8 cellular contexts compared by ENCODE assay signal in the genomic region with DNA sequence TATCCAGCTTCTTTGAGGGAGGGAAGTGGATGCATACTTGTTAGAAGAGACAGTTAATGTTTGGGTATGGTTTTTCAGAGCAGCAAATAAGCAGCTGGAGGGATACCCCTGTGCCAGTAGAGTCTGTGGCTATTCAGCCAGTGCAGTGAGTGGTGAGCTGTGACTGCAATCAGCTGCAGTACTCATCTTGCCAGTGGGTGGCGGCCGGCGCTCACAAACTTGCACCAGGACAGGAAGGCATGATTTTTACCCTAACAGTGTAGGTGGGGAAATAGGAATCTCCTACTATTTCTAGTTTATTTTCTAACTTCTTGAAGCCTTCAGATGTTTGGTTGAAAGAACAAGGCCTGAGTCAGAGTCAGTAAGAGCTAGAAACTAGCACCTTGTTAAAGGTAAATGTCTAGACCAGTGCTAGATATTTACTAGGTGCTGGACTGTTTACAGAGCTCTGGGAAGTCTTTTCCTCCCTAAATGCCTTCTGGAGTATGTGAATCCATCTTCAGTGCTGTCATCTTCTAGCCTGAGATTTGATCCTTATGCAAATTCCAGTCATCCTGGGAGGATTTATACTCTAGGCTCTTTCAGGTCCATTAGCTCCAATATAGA. TPM values are rescaled to one million over a fixed set of nuclear protein-coding genes. Genes with fewer than 3 reads are reported as not detected.
DNase-seq lines count a peak whose midpoint lies in the region; ATAC-seq and TF ChIP-seq lines count a peak whose summit lies in the region.

No MANE protein-coding gene starts in this region.

- no peaks in the 10 kb centered on the region for H3K9me3 Mint-ChIP-seq in H9
- no peaks in the 10 kb centered on the region for H3K9me3 Mint-ChIP-seq in chondrocyte (ENCODE audit: low read depth)

- no peak overlapping the region for H2AFZ ChIP-seq in H9 (ENCODE audit: low read length)

- H3K4me3 Mint-ChIP-seq in H9 = no peak overlapping the region
- H3K4me3 Mint-ChIP-seq in chondrocyte (ENCODE audit: unreplicated experiment) = no peak overlapping the region

- DNase-seq in NCI-H2081 (lab: John Stamatoyannopoulos, UW) = peak; percentile 42 to 43
- DNase-seq in NCI-H2081 treated with DMSO at 0.1 percent for 48 hours (lab: John Stamatoyannopoulos, UW) = no peak
- peak; percentile 76 for DNase-seq in H9
- peak; percentile 48 for DNase-seq in M059J (ENCODE audit: low read depth)
- no peak for DNase-seq in chondrocyte (ENCODE audit: low spot score)
- DNase-seq in stimulated activated CD8-positive, alpha-beta memory T cell treated with anti-CD3 and anti-CD28 coated beads, Interleukin-12 subunit alpha, Interleukin-12 subunit beta, amount 100 ng/mL, for 1 hour (ENCODE audit: low read depth) = peak; percentile 26

- no CpG with 5 or more reads among the region's 3 CpGs for WGBS in H9 (ENCODE audit: extremely low coverage, insufficient read length, low lambda C conversion rate)
- WGBS in liver = under 1% methylated on average over 3 of the region's 3 CpGs

- H2BK20ac ChIP-seq in H9 (ENCODE audit: low read depth, low read length, poor library complexity, severe bottlenecking) = no peak overlapping the region

- H3K9ac ChIP-seq in H9 (ENCODE audit: extremely low read depth, insufficient read length, low read length) (no peak overlapping the region), liver (ENCODE audit: low read depth in 1 of 2, low read length in 2 of 2) (peak overlapping the region in 1 of 2 donors; percentile 18)

- H4K91ac ChIP-seq in H9 (ENCODE audit: insufficient read length, low read depth, low read length) = no peak overlapping the region

- H3K23me2 ChIP-seq in H9 (ENCODE audit: insufficient read length, low read depth, low read length, poor library complexity, severe bottlenecking) = no peaks in the 10 kb centered on the region

- H3K27ac Mint-ChIP-seq in H9 (no peak overlapping the region), chondrocyte (ENCODE audit: unreplicated experiment) (no peak overlapping the region)

- H3K27me3 Mint-ChIP-seq in H9 (ENCODE audit: low read depth) (no peaks in the 10 kb centered on the region; the same call in 1 of the 2 replicates), chondrocyte (ENCODE audit: low read depth) (peaks cover 27% of the 10 kb centered on the region)

- no peaks in the 10 kb centered on the region; a peak in 1 of 4 replicates for H3K4me1 Mint-ChIP-seq in H9
- H3K4me1 Mint-ChIP-seq in chondrocyte (ENCODE audit: low read depth) = peaks cover 6% of the 10 kb centered on the region

- H3K79me2 ChIP-seq in H9 (ENCODE audit: insufficient read depth, low read length) = no peaks in the 10 kb centered on the region

- no peak overlapping the region for H3K27ac ChIP-seq in H9 (ENCODE audit: insufficient read length, low read depth, low read length)
- no peak overlapping the region for H3K27ac ChIP-seq in liver (ENCODE audit: low read depth in 1 of 2, low read length in 2 of 2)

- no peak overlapping the region for H4K8ac ChIP-seq in H9 (replicated peaks; ENCODE audit: insufficient read length, low read depth, low read length)

- no peak overlapping the region for H3T11ph ChIP-seq in H9 (ENCODE audit: low read length)

- no peak overlapping the region for H3K23ac ChIP-seq in H9 (ENCODE audit: insufficient read length, low read depth, low read length)

- no peak overlapping the region for H3K18ac ChIP-seq in H9 (ENCODE audit: insufficient read length, low read depth, low read length)

- no peaks in the 10 kb centered on the region for H3K79me1 ChIP-seq in H9 (ENCODE audit: insufficient read depth, low read depth, low read length, poor library complexity, severe bottlenecking)

- TF ChIP-seq CTCF in H9 (conservative IDR thresholded peaks at IDR 0.05) = peak; percentile 87
- TF ChIP-seq CTCF in chondrocyte (IDR thresholded peaks at IDR 0.05) = peak; percentile 95
- peak; percentile 96 for TF ChIP-seq CTCF in liver (IDR thresholded peaks at IDR 0.05; ENCODE audit: low read depth, low read length, missing input control)

- H3K4ac ChIP-seq in H9 (ENCODE audit: low read depth, low read length) = no peak overlapping the region

- H2AK5ac ChIP-seq in H9 (ENCODE audit: insufficient read length, low read length) = no peak overlapping the region

- no peak overlapping the region for H3K56ac ChIP-seq in H9 (ENCODE audit: insufficient read length, low read depth, low read length)

- no peaks in the 10 kb centered on the region for H3K36me3 Mint-ChIP-seq in H9 (ENCODE audit: insufficient read depth in 1 of 3, low read depth in 3 of 3)
- H3K36me3 Mint-ChIP-seq in chondrocyte (ENCODE audit: low read depth) = no peaks in the 10 kb centered on the region

- H3K14ac ChIP-seq in H9 (ENCODE audit: insufficient read depth, low read length) = no peak overlapping the region

- no peaks in the 10 kb centered on the region for H3K4me1 ChIP-seq in H9 (ENCODE audit: insufficient read depth, low read length)
- no peaks in the 10 kb centered on the region for H3K4me1 ChIP-seq in liver (ENCODE audit: control insufficient read depth in 4 of 4, insufficient read depth in 4 of 4, low read length in 3 of 4)

- H2BK120ac ChIP-seq in H9 (ENCODE audit: low read depth, low read length, poor library complexity, severe bottlenecking) = no peak overlapping the region

- no peaks in the 10 kb centered on the region for H3K36me3 ChIP-seq in liver (ENCODE audit: control insufficient read depth in 4 of 4, insufficient read depth in 3 of 4, low read depth in 1 of 4, low read length in 3 of 4)

- no peaks in the 10 kb centered on the region for H4K20me1 ChIP-seq in H9 (ENCODE audit: control insufficient read depth, insufficient read depth, insufficient read length)

- peak; percentile 96 to 98 for TF ChIP-seq RAD21 in liver (IDR thresholded peaks at IDR 0.05)

- no peak overlapping the region for H3K4me3 ChIP-seq in liver (ENCODE audit: low read depth in 1 of 3, low read length in 3 of 3)

- H3K4me2 ChIP-seq in H9 (ENCODE audit: insufficient read depth, insufficient read length, low read length) = no peak overlapping the region

- H2BK12ac ChIP-seq in H9 (ENCODE audit: insufficient read length, low read depth, low read length) = no peak overlapping the region

- peak; percentile 69 to 84 for ATAC-seq in activated CD4-positive, CD25-positive, alpha-beta regulatory T cell treated with anti-CD3 and anti-CD28 coated beads, Interleukin-2, amount 50 U/mL, for 24 hours

- H4K5ac ChIP-seq in H9 (ENCODE audit: insufficient read length, low read depth, low read length) = no peak overlapping the region

- no peak overlapping the region for H2BK5ac ChIP-seq in H9 (ENCODE audit: insufficient read length, low read length)

- no peaks in the 10 kb centered on the region for H3K9me3 ChIP-seq in H9 (ENCODE audit: control insufficient read depth, low read depth, low read length)
- H3K9me3 ChIP-seq in liver (ENCODE audit: control insufficient read depth in 4 of 4, low read length in 3 of 4) = no peaks in the 10 kb centered on the region

- no peaks in the 10 kb centered on the region for H3K27me3 ChIP-seq in H9 (ENCODE audit: insufficient read depth, low read length)
- H3K27me3 ChIP-seq in liver (ENCODE audit: control insufficient read depth in 4 of 4, insufficient read depth in 4 of 4, low read length in 3 of 4) = peaks cover 0 to 4% (median 0%) of the 10 kb centered on the region in 4 donors

- H2BK15ac ChIP-seq in H9 (ENCODE audit: low read depth, low read length) = no peak overlapping the region

TF ChIP-seq in liver, 16 proteins besides CTCF, POLR2A, EP300 and RAD21 (continues in another document):
- TF ChIP-seq, protein P1, sequence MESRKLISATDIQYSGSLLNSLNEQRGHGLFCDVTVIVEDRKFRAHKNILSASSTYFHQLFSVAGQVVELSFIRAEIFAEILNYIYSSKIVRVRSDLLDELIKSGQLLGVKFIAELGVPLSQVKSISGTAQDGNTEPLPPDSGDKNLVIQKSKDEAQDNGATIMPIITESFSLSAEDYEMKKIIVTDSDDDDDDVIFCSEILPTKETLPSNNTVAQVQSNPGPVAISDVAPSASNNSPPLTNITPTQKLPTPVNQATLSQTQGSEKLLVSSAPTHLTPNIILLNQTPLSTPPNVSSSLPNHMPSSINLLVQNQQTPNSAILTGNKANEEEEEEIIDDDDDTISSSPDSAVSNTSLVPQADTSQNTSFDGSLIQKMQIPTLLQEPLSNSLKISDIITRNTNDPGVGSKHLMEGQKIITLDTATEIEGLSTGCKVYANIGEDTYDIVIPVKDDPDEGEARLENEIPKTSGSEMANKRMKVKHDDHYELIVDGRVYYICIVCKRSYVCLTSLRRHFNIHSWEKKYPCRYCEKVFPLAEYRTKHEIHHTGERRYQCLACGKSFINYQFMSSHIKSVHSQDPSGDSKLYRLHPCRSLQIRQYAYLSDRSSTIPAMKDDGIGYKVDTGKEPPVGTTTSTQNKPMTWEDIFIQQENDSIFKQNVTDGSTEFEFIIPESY (IDR thresholded peaks at IDR 0.05) = no peak
- TF ChIP-seq EGR1 (IDR thresholded peaks at IDR 0.05; ENCODE audit: low read depth in 2 of 2) (no peak), JUND (IDR thresholded peaks at IDR 0.05) (no peak)
- TF ChIP-seq, protein P2, sequence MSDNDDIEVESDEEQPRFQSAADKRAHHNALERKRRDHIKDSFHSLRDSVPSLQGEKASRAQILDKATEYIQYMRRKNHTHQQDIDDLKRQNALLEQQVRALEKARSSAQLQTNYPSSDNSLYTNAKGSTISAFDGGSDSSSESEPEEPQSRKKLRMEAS (IDR thresholded peaks at IDR 0.05) = no peak

RNA-seq across cellular contexts. Expression of gene TIMP4, which starts 23.6 kb away (rescaled TPM):
- total RNA-seq in H9 (2021) (8.4 and 8.5 TPM in 2 replicates), chondrocyte (31.3 to 41.6 TPM (median 31.9 TPM) in 3 replicates), liver (1 to 10 TPM in 1 of 2 donors, under 1 TPM in 1; 0.70 to 1.7 TPM)
- total RNA-seq in M059J (2014; rRNA removed; shearing (Covaris generic)) = 5.1 and 8.9 TPM in 2 replicates
- under 1 TPM; 0.36 to 0.82 TPM for polyA plus RNA-seq in liver

Comparison
In these comparisons a context has a peak if more than half of its experiments do, and no peak if none do; other contexts are left out.
1. DNase-seq: peak in NCI-H2081 (2 of 2), H9 (single experiment), M059J (single experiment) and stimulated activated CD8-positive, alpha-beta memory T cell treated with anti-CD3 and anti-CD28 coated beads, Interleukin-12 subunit alpha, Interleukin-12 subunit beta, amount 100 ng/mL, for 1 hour (single experiment); none in NCI-H2081 treated with DMSO at 0.1 percent for 48 hours (single experiment) and chondrocyte (single experiment).
2. Peak in every context shown above with its lines, with median percentiles within 50 percentile points of each other: CTCF ChIP-seq.